10 cellular contexts compared by ENCODE assay signal in the genomic region with DNA sequence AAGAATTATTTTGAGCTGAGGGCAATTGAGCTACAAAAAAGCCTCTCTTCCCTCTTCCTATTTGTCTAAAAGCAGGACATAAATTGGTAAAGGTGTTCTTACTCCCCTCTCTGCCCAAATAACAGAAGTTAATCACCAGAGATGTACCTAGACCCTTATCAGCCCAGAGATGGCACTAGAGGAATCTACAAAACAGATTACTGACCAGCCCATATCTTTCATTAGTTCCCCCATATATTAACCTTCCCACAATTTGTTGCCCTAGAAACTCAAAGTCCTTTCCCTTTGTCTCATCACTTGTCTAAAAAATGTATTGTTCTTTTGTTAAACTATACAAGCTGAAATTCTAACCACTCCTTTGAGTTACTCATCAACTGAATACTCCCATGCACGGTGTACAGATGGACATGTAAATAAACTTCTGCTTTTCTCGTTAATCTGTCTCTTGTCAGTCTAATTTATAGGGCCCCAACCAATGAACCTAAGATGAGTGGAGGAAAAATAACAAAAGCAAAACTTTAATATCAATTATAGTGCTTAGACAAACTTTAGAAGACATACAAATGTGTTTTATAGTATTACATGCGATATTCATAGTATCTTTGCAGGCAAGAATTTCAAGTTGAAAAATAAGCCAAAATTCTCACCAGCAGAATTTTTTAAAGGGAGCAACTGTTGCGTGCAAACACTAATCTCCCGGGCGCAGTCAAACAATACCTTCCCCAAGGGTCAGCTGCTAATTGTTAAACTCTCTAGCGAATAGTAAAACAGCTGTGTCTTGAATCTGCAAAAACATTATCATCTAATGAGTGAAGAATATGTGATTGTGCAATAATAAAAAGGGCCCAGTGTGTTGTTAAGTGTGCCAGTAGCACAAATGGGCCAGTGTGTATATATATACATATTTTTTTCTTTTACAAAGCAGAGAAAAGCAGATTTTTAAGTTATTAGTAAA.
DNase-seq lines count a peak whose midpoint lies in the region; ATAC-seq, FAIRE-seq and TF ChIP-seq lines count a peak whose summit lies in the region.
"Had no signal": no experiment of that assay in that cellular context is flagged by ENCODE, and none has a peak within 500 bp of the region (broad histone marks: within the 10 kb centered on the region; RNA-seq: fewer than 3 reads in every experiment).

No MANE protein-coding gene starts in this region.

- no peaks in the 10 kb centered on the region for H4K20me1 ChIP-seq in MM.1S (ENCODE audit: insufficient read depth, low read length)

- no peaks in the 10 kb centered on the region for H3K4me1 ChIP-seq in MM.1S (ENCODE audit: low read length)

- no peak overlapping the region for H3K27ac ChIP-seq in MM.1S (ENCODE audit: low read length)

- no peaks in the 10 kb centered on the region for H3K4me1 Mint-ChIP-seq in stimulated activated naive CD8-positive, alpha-beta T cell treated with anti-CD3 and anti-CD28 coated beads, Interleukin-15, amount 100 ng/mL, for 72 hours

- no peaks in the 10 kb centered on the region for H3K9me2 ChIP-seq in MM.1S (replicated peaks; ENCODE audit: insufficient read depth, low read length)

- no peak overlapping the region for H3K27ac Mint-ChIP-seq in stimulated activated naive CD8-positive, alpha-beta T cell treated with anti-CD3 and anti-CD28 coated beads, Interleukin-15, amount 100 ng/mL, for 72 hours
- H3K27ac Mint-ChIP-seq: activated T-helper 2 cell treated with anti-CD3 and anti-CD28 coated beads, Interferon-gamma antibody, Interleukin-2, Interleukin-4, amounts not matched to agents 10 μg/mL and 5 μg/mL and 100 μg/mL, durations not matched to agents 14 hours and 24 hours and 36 hours had no signal

- H3F3A ChIP-seq in MM.1S (ENCODE audit: insufficient read depth, low read length) = no peaks in the 10 kb centered on the region

- DNase-seq in GM04504 (ENCODE audit: low read depth) (peak; percentile 18), MM.1S (no peak), fibroblast of villous mesenchyme (ENCODE audit: low read depth) (peak; percentile 35), frontal cortex (ENCODE audit: low spot score in 2 of 2) (no peak), hepatic stellate cell (ENCODE audit: low spot score) (no peak), NCI-H1105 (lab: John Stamatoyannopoulos, UW) (no peak)
- DNase-seq in stimulated activated naive CD8-positive, alpha-beta T cell treated with anti-CD3 and anti-CD28 coated beads, Interleukin-15, amount 100 ng/mL, for 72 hours = no peak
- DNase-seq: SIG-M5 had no signal

- no peaks in the 10 kb centered on the region for H3K9me3 ChIP-seq in MM.1S (replicated peaks; ENCODE audit: insufficient read depth, low read length)

- TF ChIP-seq CTCF in MM.1S (IDR thresholded peaks at IDR 0.05; ENCODE audit: low read length) (0 out of 2 replicates have a peak, but pooled peaks have one; percentile 5), fibroblast of villous mesenchyme (IDR thresholded peaks at IDR 0.05; ENCODE audit: insufficient read depth, low read depth, low read length) (no peak)

- no peaks in the 10 kb centered on the region for H3K36me3 ChIP-seq in MM.1S (replicated peaks; ENCODE audit: insufficient read depth, low read length)

- no peaks in the 10 kb centered on the region for H3K9me3 Mint-ChIP-seq in stimulated activated naive CD8-positive, alpha-beta T cell treated with anti-CD3 and anti-CD28 coated beads, Interleukin-15, amount 100 ng/mL, for 72 hours
- H3K9me3 Mint-ChIP-seq: activated T-helper 2 cell treated with anti-CD3 and anti-CD28 coated beads, Interferon-gamma antibody, Interleukin-2, Interleukin-4, amounts not matched to agents 10 μg/mL and 5 μg/mL and 100 μg/mL, durations not matched to agents 14 hours and 24 hours and 36 hours had no signal

- H3K4me2 ChIP-seq in MM.1S (ENCODE audit: low read depth, low read length) = no peak overlapping the region

- FAIRE-seq in frontal cortex (lab: Jason Lieb, UNC) = no peak

- no peaks in the 10 kb centered on the region for H3K27me3 ChIP-seq in MM.1S (replicated peaks; ENCODE audit: insufficient read depth, low read length)

- H2AFZ ChIP-seq in MM.1S (ENCODE audit: low read length) = no peak overlapping the region

- H3K27me3 Mint-ChIP-seq in stimulated activated naive CD8-positive, alpha-beta T cell treated with anti-CD3 and anti-CD28 coated beads, Interleukin-15, amount 100 ng/mL, for 72 hours = no peaks in the 10 kb centered on the region

- H3K4me3 ChIP-seq in MM.1S (ENCODE audit: low read length) (no peak overlapping the region), fibroblast of villous mesenchyme (ENCODE audit: low read depth, low read length) (no peak overlapping the region)

- ATAC-seq in GM21723 (IDR thresholded peaks at IDR 0.05; ENCODE audit: unreplicated experiment) = peak; percentile 52
- ATAC-seq in stimulated activated naive CD8-positive, alpha-beta T cell treated with anti-CD3 and anti-CD28 coated beads, Interleukin-15, amount 100 ng/mL, for 72 hours = no peak

- no peak overlapping the region for H3K9ac ChIP-seq in MM.1S (ENCODE audit: low read length)

- H3K4me3 Mint-ChIP-seq in stimulated activated naive CD8-positive, alpha-beta T cell treated with anti-CD3 and anti-CD28 coated beads, Interleukin-15, amount 100 ng/mL, for 72 hours = no peak overlapping the region

- no peaks in the 10 kb centered on the region for H3K79me2 ChIP-seq in MM.1S (ENCODE audit: low read length)

Comparison
In these comparisons a context has a peak if more than half of its experiments do, and no peak if none do; other contexts are left out.
1. DNase-seq: peak in GM04504 (single experiment) and fibroblast of villous mesenchyme (single experiment); none in MM.1S (single experiment), frontal cortex (0 of 2), stimulated activated naive CD8-positive, alpha-beta T cell treated with anti-CD3 and anti-CD28 coated beads, Interleukin-15, amount 100 ng/mL, for 72 hours (0 of 2), hepatic stellate cell (single experiment) and NCI-H1105 (single experiment).